Comparison of ENCODE assay signal across 9 cellular contexts in genomic region chr1:185044387-185044786, GRCh38. TPM values are rescaled to one million over a fixed set of nuclear protein-coding genes. Genes with fewer than 3 reads are reported as not detected.
A peak's percentile ranks its signal among the peaks of the same experiment; 100 is the strongest.
DNase-seq lines count a peak whose midpoint lies in the region; ATAC-seq and TF ChIP-seq lines count a peak whose summit lies in the region.
"Had no signal": no experiment of that assay in that cellular context is flagged by ENCODE, and none has a peak within 500 bp of the region (broad histone marks: within the 10 kb centered on the region; RNA-seq: fewer than 3 reads in every experiment).

No MANE protein-coding gene starts in this region.

- H3K27ac ChIP-seq in hepatocyte = peak overlapping the region; percentile 99

- intact Hi-C loops in activated CD4-positive, alpha-beta T cell treated with anti-CD3 and anti-CD28 coated beads for 36 hours (cut with DNase I, micrococcal nuclease) = loop anchor here (2.0 kb wide), 3 partner anchors 70 to 272 kb away; partner anchors contain the start of genes IVNS1ABP (in 1 of the 2), NIBAN1 (in 1 of the 2), SWT1 (in 1 of the 2) and TRMT1L (in 1 of the 2)

- H3K9me3 Mint-ChIP-seq in activated CD4-positive, alpha-beta T cell treated with anti-CD3 and anti-CD28 coated beads for 36 hours (ENCODE audit: low read depth) = no peaks in the 10 kb centered on the region
- H3K9me3 Mint-ChIP-seq in activated CD8-positive, alpha-beta T cell treated with anti-CD3 and anti-CD28 coated beads, Interleukin-2, amount 10 ng/mL, durations not matched to agents 7 days and 5 days (ENCODE audit: insufficient read depth) = no peaks in the 10 kb centered on the region
- no peaks in the 10 kb centered on the region for H3K9me3 Mint-ChIP-seq in stimulated activated naive CD8-positive, alpha-beta T cell treated with anti-CD3 and anti-CD28 coated beads, Interleukin-15, amount 100 ng/mL, for 72 hours

- DNase-seq in activated CD4-positive, alpha-beta T cell treated with anti-CD3 and anti-CD28 coated beads for 36 hours = no peak
- DNase-seq in activated CD4-positive, alpha-beta T cell treated with anti-CD3 and anti-CD28 coated beads, Interleukin-2, amount 50 U/mL, for 48 hours = no peak
- DNase-seq in activated CD8-positive, alpha-beta T cell treated with anti-CD3 and anti-CD28 coated beads, Interleukin-2, amount 10 ng/mL, durations not matched to agents 7 days and 5 days = no peak
- DNase-seq in hepatocyte (ENCODE audit: low spot score) = no peak
- no peak for DNase-seq in stimulated activated naive CD8-positive, alpha-beta T cell treated with anti-CD3 and anti-CD28 coated beads, Interleukin-15, amount 100 ng/mL, for 72 hours
- DNase-seq in HCEC 1CT = no peak
- DNase-seq in EL = no peak
- DNase-seq: IMR-90 had no signal

- H3K4me3 ChIP-seq in hepatocyte = no peak overlapping the region

- peaks cover 12% of the 10 kb centered on the region for H3K4me1 ChIP-seq in hepatocyte (ENCODE audit: insufficient read depth)

- no peaks in the 10 kb centered on the region for H3K27me3 ChIP-seq in hepatocyte

- H3K27me3 Mint-ChIP-seq in activated CD4-positive, alpha-beta T cell treated with anti-CD3 and anti-CD28 coated beads for 36 hours = no peaks in the 10 kb centered on the region
- no peaks in the 10 kb centered on the region for H3K27me3 Mint-ChIP-seq in activated CD8-positive, alpha-beta T cell treated with anti-CD3 and anti-CD28 coated beads, Interleukin-2, amount 10 ng/mL, durations not matched to agents 7 days and 5 days (ENCODE audit: low read depth)
- no peaks in the 10 kb centered on the region for H3K27me3 Mint-ChIP-seq in stimulated activated naive CD8-positive, alpha-beta T cell treated with anti-CD3 and anti-CD28 coated beads, Interleukin-15, amount 100 ng/mL, for 72 hours

- POLR2A ChIA-PET in activated CD4-positive, alpha-beta T cell treated with anti-CD3 and anti-CD28 coated beads for 36 hours (lab: Charles Lee) = no interaction called here
- POLR2A ChIA-PET in activated CD8-positive, alpha-beta T cell treated with anti-CD3 and anti-CD28 coated beads, Interleukin-2, amount 10 ng/mL, durations not matched to agents 7 days and 5 days (lab: Charles Lee) = interaction anchor here (1.0 kb wide), 1 partner anchor 70 kb away, joined by 3 read pairs; the partner anchor contains the start of gene NIBAN1

- no peaks in the 10 kb centered on the region for H3K36me3 ChIP-seq in hepatocyte (replicated peaks; ENCODE audit: insufficient read depth, low read depth)

- CTCF ChIA-PET in activated CD4-positive, alpha-beta T cell treated with anti-CD3 and anti-CD28 coated beads for 36 hours (lab: Charles Lee) = interaction anchor here (1.1 to 1.9 kb wide), 4 partner anchors 18 to 291 kb away, joined by 3 to 8 read pairs (median 6); no protein-coding TSS in a partner anchor
- CTCF ChIA-PET in activated CD8-positive, alpha-beta T cell treated with anti-CD3 and anti-CD28 coated beads, Interleukin-2, amount 10 ng/mL, durations not matched to agents 7 days and 5 days (lab: Charles Lee) = interaction anchor here (1.4 to 5.4 kb wide), 4 partner anchors 125 to 273 kb away, joined by 3 to 40 read pairs (median 4); partner anchors contain the start of gene IVNS1ABP

- peak overlapping the region; percentile 94 for H3K4me3 Mint-ChIP-seq in activated CD4-positive, alpha-beta T cell treated with anti-CD3 and anti-CD28 coated beads for 36 hours
- peak overlapping the region; percentile 83 for H3K4me3 Mint-ChIP-seq in activated CD8-positive, alpha-beta T cell treated with anti-CD3 and anti-CD28 coated beads, Interleukin-2, amount 10 ng/mL, durations not matched to agents 7 days and 5 days
- peak overlapping the region; percentile 84 to 96 for H3K4me3 Mint-ChIP-seq in stimulated activated naive CD8-positive, alpha-beta T cell treated with anti-CD3 and anti-CD28 coated beads, Interleukin-15, amount 100 ng/mL, for 72 hours

- H3K9me3 ChIP-seq in hepatocyte (ENCODE audit: low read depth) = no peaks in the 10 kb centered on the region

- ATAC-seq in activated CD4-positive, alpha-beta T cell treated with anti-CD3 and anti-CD28 coated beads for 36 hours = no peak
- ATAC-seq in activated CD8-positive, alpha-beta T cell treated with anti-CD3 and anti-CD28 coated beads, Interleukin-2, amount 10 ng/mL, durations not matched to agents 7 days and 5 days = no peak
- no peak for ATAC-seq in stimulated activated naive CD8-positive, alpha-beta T cell treated with anti-CD3 and anti-CD28 coated beads, Interleukin-15, amount 100 ng/mL, for 72 hours
- no peak for ATAC-seq in HG02981 (IDR thresholded peaks at IDR 0.05; ENCODE audit: unreplicated experiment)

- H3K79me2 ChIP-seq in hepatocyte = peaks cover 31% of the 10 kb centered on the region

- peaks cover 29% of the 10 kb centered on the region for H3K4me1 Mint-ChIP-seq in activated CD4-positive, alpha-beta T cell treated with anti-CD3 and anti-CD28 coated beads for 36 hours
- peaks cover 29% of the 10 kb centered on the region for H3K4me1 Mint-ChIP-seq in activated CD8-positive, alpha-beta T cell treated with anti-CD3 and anti-CD28 coated beads, Interleukin-2, amount 10 ng/mL, durations not matched to agents 7 days and 5 days (ENCODE audit: low read depth)
- peaks cover 34% of the 10 kb centered on the region for H3K4me1 Mint-ChIP-seq in stimulated activated naive CD8-positive, alpha-beta T cell treated with anti-CD3 and anti-CD28 coated beads, Interleukin-15, amount 100 ng/mL, for 72 hours

- peaks cover 3% of the 10 kb centered on the region for H3K36me3 Mint-ChIP-seq in activated CD4-positive, alpha-beta T cell treated with anti-CD3 and anti-CD28 coated beads for 36 hours (ENCODE audit: low read depth)
- no peaks in the 10 kb centered on the region for H3K36me3 Mint-ChIP-seq in activated CD8-positive, alpha-beta T cell treated with anti-CD3 and anti-CD28 coated beads, Interleukin-2, amount 10 ng/mL, durations not matched to agents 7 days and 5 days (ENCODE audit: low read depth)

- WGBS in hepatocyte (ENCODE audit: low lambda C conversion rate, missing lambda C conversion rate) = 93% methylated on average over 8 of the region's 8 CpGs

- TF ChIP-seq CTCF in hepatocyte (IDR thresholded peaks at IDR 0.05; ENCODE audit: poor library complexity) = no peak

- peak overlapping the region; percentile 92 for H3K4me2 ChIP-seq in hepatocyte

- peak overlapping the region; percentile 84 for H3K27ac Mint-ChIP-seq in activated CD4-positive, alpha-beta T cell treated with anti-CD3 and anti-CD28 coated beads for 36 hours
- peak overlapping the region; percentile 90 for H3K27ac Mint-ChIP-seq in activated CD8-positive, alpha-beta T cell treated with anti-CD3 and anti-CD28 coated beads, Interleukin-2, amount 10 ng/mL, durations not matched to agents 7 days and 5 days
- no peak overlapping the region for H3K27ac Mint-ChIP-seq in stimulated activated naive CD8-positive, alpha-beta T cell treated with anti-CD3 and anti-CD28 coated beads, Interleukin-15, amount 100 ng/mL, for 72 hours

- peak overlapping the region; percentile 86 for H2AFZ ChIP-seq in hepatocyte

- peaks cover 31% of the 10 kb centered on the region for H4K20me1 ChIP-seq in hepatocyte (ENCODE audit: insufficient read depth, poor library complexity, severe bottlenecking)

- H3K9me2 ChIP-seq in hepatocyte (replicated peaks; ENCODE audit: insufficient read depth) = no peaks in the 10 kb centered on the region

RNA-seq across cellular contexts. Expression of gene RNF2, which starts 1.0 kb away (rescaled TPM):
- total RNA-seq in activated CD4-positive, alpha-beta T cell treated with anti-CD3 and anti-CD28 coated beads for 36 hours = 10 to 100 TPM; 19.6 to 23.6 TPM
- total RNA-seq in activated CD8-positive, alpha-beta T cell treated with anti-CD3 and anti-CD28 coated beads, Interleukin-2, amount 10 ng/mL, durations not matched to agents 7 days and 5 days = 10 to 100 TPM; 18.6 to 22.5 TPM
- total RNA-seq in hepatocyte = 24.6 and 27.0 TPM in 2 replicates
- 15.7 and 20.3 TPM in 2 replicates for polyA plus RNA-seq in hepatocyte

Comparison
In these comparisons a context has a peak if more than half of its experiments do, and no peak if none do; other contexts are left out.
1. H3K27ac Mint-ChIP-seq: peak in activated CD4-positive, alpha-beta T cell treated with anti-CD3 and anti-CD28 coated beads for 36 hours (single experiment) and activated CD8-positive, alpha-beta T cell treated with anti-CD3 and anti-CD28 coated beads, Interleukin-2, amount 10 ng/mL, durations not matched to agents 7 days and 5 days (single experiment); none in stimulated activated naive CD8-positive, alpha-beta T cell treated with anti-CD3 and anti-CD28 coated beads, Interleukin-15, amount 100 ng/mL, for 72 hours (0 of 2).
2. Peak in every context shown above with its lines, with median percentiles within 50 percentile points of each other: H3K4me3 Mint-ChIP-seq.